ENCODE assay signal across 27 cellular contexts in the genomic region with DNA sequence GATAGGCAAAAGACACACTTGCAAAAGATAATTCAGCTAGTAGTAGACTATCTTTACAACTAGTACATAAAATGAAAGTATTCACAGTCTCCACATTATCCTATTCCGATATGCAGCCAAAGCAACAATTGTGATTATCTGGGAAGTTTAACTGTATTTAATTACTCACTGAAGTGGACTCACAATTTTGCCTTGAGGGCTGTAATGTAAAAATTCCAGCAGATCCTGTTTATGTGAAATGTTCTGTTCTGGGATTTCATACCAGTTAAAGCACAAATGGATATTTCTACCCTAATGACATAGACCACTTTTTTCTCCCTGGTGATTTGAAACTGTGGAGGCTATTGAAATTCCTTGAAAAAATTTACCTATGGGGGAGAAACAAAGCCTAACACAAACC.
"Had no signal": no experiment of that assay in that cellular context is flagged by ENCODE, and none has a peak within 500 bp of the region (broad histone marks: within the 10 kb centered on the region; RNA-seq: fewer than 3 reads in every experiment).

No MANE protein-coding gene starts in this region.

- H3K27me3 ChIP-seq: adrenal gland, breast epithelium, cardiac muscle cell, colonic mucosa had no signal

- ATAC-seq: activated CD4-positive, CD25-positive, alpha-beta regulatory T cell treated with anti-CD3 and anti-CD28 coated beads, Interleukin-2, amount 50 U/mL, for 24 hours; activated CD8-positive, alpha-beta T cell treated with anti-CD3 and anti-CD28 coated beads for 36 hours; activated T-cell treated with anti-CD3 and anti-CD28 coated beads, Interleukin-2, amount 50 U/mL, for 4 hours; activated T-helper 17 cell treated with anti-CD3 and anti-CD28 coated beads, Interleukin-2, amount 50 U/mL, for 72 hours; esophagus mucosa had no signal

- H3K4me3 ChIP-seq: adrenal gland, breast epithelium, cardiac muscle cell, colonic mucosa had no signal

- DNase-seq: activated B cell treated with CpG ODN at 0.5 μM for 24 hours; activated CD4-positive, alpha-beta T cell treated with anti-CD3 and anti-CD28 coated beads for 48 hours; activated CD4-positive, alpha-beta T cell treated with anti-CD3 and anti-CD28 coated beads, Interleukin-2, amount 50 U/mL, for 1 hour; activated CD4-positive, alpha-beta T cell treated with anti-CD3 and anti-CD28 coated beads, Interleukin-2, amount 50 U/mL, for 48 hours; activated CD8-positive, alpha-beta memory T cell treated with anti-CD3 and anti-CD28 coated beads for 24 hours; activated CD8-positive, alpha-beta T cell treated with anti-CD3 and anti-CD28 coated beads for 36 hours; activated effector memory CD4-positive, alpha-beta T cell treated with Interleukin-2 at 50 U/mL for 16 hours; activated gamma-delta T cell treated with Interleukin-2 at 50 U/mL for 16 hours; activated naive CD4-positive, alpha-beta T cell treated with anti-CD3 and anti-CD28 coated beads, Interleukin-2, amount 50 U/mL, for 16 hours; activated naive CD4-positive, alpha-beta T cell treated with Interleukin-2 at 50 U/mL for 16 hours; activated T-cell treated with anti-CD3 and anti-CD28 coated beads, Interleukin-2, amount 50 U/mL, for 4 hours; adrenal gland; amygdala; aorta; central memory CD4-positive, alpha-beta T cell; cerebellar nuclear complex; colonic mucosa; effector CD8-positive, alpha-beta T cell; foreskin fibroblast; head of caudate nucleus; T-helper 9 cell; WERI-Rb-1 had no signal

- H3K4me1 ChIP-seq: adrenal gland, breast epithelium, colonic mucosa had no signal

- H3K9me3 ChIP-seq: adrenal gland, colonic mucosa had no signal

- H3K36me3 ChIP-seq: adrenal gland, breast epithelium, cardiac muscle cell, colonic mucosa, WERI-Rb-1 had no signal
